25 cellular contexts compared by ENCODE assay signal in genomic region chr7:152120210-152120609, GRCh38.
"Had no signal": no experiment of that assay in that cellular context is flagged by ENCODE, and none has a peak within 500 bp of the region (broad histone marks: within the 10 kb centered on the region; RNA-seq: fewer than 3 reads in every experiment).

No MANE protein-coding gene starts in this region.

- H3K9me3 ChIP-seq: body of pancreas, upper lobe of right lung had no signal

- H3K4me2 ChIP-seq: hepatocyte had no signal

- H3K4me3 ChIP-seq: body of pancreas, dorsolateral prefrontal cortex, hepatocyte, left ventricle myocardium inferior, SJSA1, spleen, upper lobe of right lung had no signal

- H3K27me3 ChIP-seq: body of pancreas, dorsolateral prefrontal cortex, foreskin keratinocyte, hepatocyte, SJSA1, spleen, upper lobe of right lung had no signal

- H3K27me3 Mint-ChIP-seq: activated CD4-positive, alpha-beta memory T cell treated with anti-CD3 and anti-CD28 coated beads, Interleukin-2, amount 10 ng/mL, durations not matched to agents 7 days and 5 days; activated CD4-positive, alpha-beta T cell treated with anti-CD3 and anti-CD28 coated beads, Interleukin-2, amount 10 ng/mL, durations not matched to agents 24 days and 14 days; activated naive CD8-positive, alpha-beta T cell treated with anti-CD3 and anti-CD28 coated beads for 36 hours had no signal

- H3K4me3 Mint-ChIP-seq: activated CD4-positive, alpha-beta memory T cell treated with anti-CD3 and anti-CD28 coated beads, Interleukin-2, amount 10 ng/mL, durations not matched to agents 7 days and 5 days; activated CD4-positive, alpha-beta T cell treated with anti-CD3 and anti-CD28 coated beads, Interleukin-2, amount 10 ng/mL, durations not matched to agents 24 days and 14 days; activated naive CD8-positive, alpha-beta T cell treated with anti-CD3 and anti-CD28 coated beads for 36 hours; activated T-helper 1 cell treated with anti-CD3 and anti-CD28 coated beads, Interleukin-12 subunit alpha, Interleukin-12 subunit beta, Interleukin-2, Interleukin-4 antibody, amounts not matched to agents 30 ng/mL and 10 ng/mL and 1 ng/mL, durations not matched to agents 14 hours and 24 hours and 36 hours; endodermal cell; natural killer cell had no signal

- H3K4me1 ChIP-seq: body of pancreas, foreskin keratinocyte, left ventricle myocardium inferior, SJSA1, spleen had no signal

- H3K9me3 Mint-ChIP-seq: natural killer cell had no signal

- FAIRE-seq: colon had no signal

- H3K27ac ChIP-seq: body of pancreas, epithelial cell of prostate, foreskin keratinocyte, hepatocyte, left ventricle myocardium inferior, SJSA1, spleen, upper lobe of right lung, VCaP had no signal

- H2AFZ ChIP-seq: hepatocyte had no signal

- DNase-seq: activated CD4-positive, alpha-beta memory T cell treated with anti-CD3 and anti-CD28 coated beads, Interleukin-2, amount 10 ng/mL, durations not matched to agents 7 days and 5 days; activated CD4-positive, alpha-beta T cell treated with anti-CD3 and anti-CD28 coated beads, Interleukin-2, amount 10 ng/mL, durations not matched to agents 24 days and 14 days; activated naive CD4-positive, alpha-beta T cell treated with Interleukin-2 at 50 U/mL for 16 hours; activated naive CD8-positive, alpha-beta T cell treated with anti-CD3 and anti-CD28 coated beads for 36 hours; activated T-cell treated with anti-CD3 and anti-CD28 coated beads for 4 hours; body of pancreas; caudate nucleus; dorsolateral prefrontal cortex; endodermal cell; foreskin keratinocyte; left ventricle myocardium inferior; mammary epithelial cell; midbrain; natural killer cell; spleen; stimulated activated CD4-positive, alpha-beta T cell treated with anti-CD3 and anti-CD28 coated beads, Interleukin-4, amount 100 ng/mL, for 1 hour; stimulated activated naive CD4-positive, alpha-beta T cell treated with Interleukin-2 at 50 U/mL for 16 hours; T-helper 9 cell; upper lobe of right lung had no signal

- H3K79me2 ChIP-seq: hepatocyte had no signal

- H3K27ac Mint-ChIP-seq: activated CD4-positive, alpha-beta memory T cell treated with anti-CD3 and anti-CD28 coated beads, Interleukin-2, amount 10 ng/mL, durations not matched to agents 7 days and 5 days; activated CD4-positive, alpha-beta T cell treated with anti-CD3 and anti-CD28 coated beads, Interleukin-2, amount 10 ng/mL, durations not matched to agents 24 days and 14 days; activated T-helper 1 cell treated with anti-CD3 and anti-CD28 coated beads, Interleukin-12 subunit alpha, Interleukin-12 subunit beta, Interleukin-2, Interleukin-4 antibody, amounts not matched to agents 30 ng/mL and 10 ng/mL and 1 ng/mL, durations not matched to agents 14 hours and 24 hours and 36 hours; endodermal cell; natural killer cell had no signal

- H3K4me1 Mint-ChIP-seq: activated CD4-positive, alpha-beta memory T cell treated with anti-CD3 and anti-CD28 coated beads, Interleukin-2, amount 10 ng/mL, durations not matched to agents 7 days and 5 days; endodermal cell had no signal
